Comparison of ENCODE assay signal across 16 cellular contexts in genomic region chr5:152329896-152330295, GRCh38.
"Had no signal": no experiment of that assay in that cellular context is flagged by ENCODE, and none has a peak within 500 bp of the region (broad histone marks: within the 10 kb centered on the region; RNA-seq: fewer than 3 reads in every experiment).

No MANE protein-coding gene starts in this region.

- ATAC-seq: activated CD8-positive, alpha-beta T cell treated with anti-CD3 and anti-CD28 coated beads, Interleukin-2, amount 10 ng/mL, durations not matched to agents 7 days and 5 days; lower lobe of right lung; natural killer cell; pancreas; stimulated activated memory B cell treated with anti-CD40 and anti-IgM and Interleukin-4, amounts not matched to agents 10 μg/mL and 1 μg/mL and 100 μg/mL, for 72 hours; T-cell had no signal

- H3K27ac Mint-ChIP-seq: activated B cell treated with CpG ODN at 0.5 μM for 24 hours; activated CD8-positive, alpha-beta T cell treated with anti-CD3 and anti-CD28 coated beads, Interleukin-2, amount 10 ng/mL, durations not matched to agents 7 days and 5 days; activated T-cell treated with anti-CD3 and anti-CD28 coated beads, Interleukin-2, amount 50 U/mL, for 24 hours; dendritic cell treated with granulocyte-macrophage colony-stimulating factor and Interleukin-4, amounts not matched to agents 40 ng/mL and 50 ng/mL, for 4 days; natural killer cell; stimulated activated memory B cell treated with anti-CD40 and anti-IgM and Interleukin-4, amounts not matched to agents 10 μg/mL and 1 μg/mL and 100 μg/mL, for 72 hours; T-cell; type B pancreatic cell had no signal

- H3K9me3 Mint-ChIP-seq: dendritic cell treated with granulocyte-macrophage colony-stimulating factor and Interleukin-4, amounts not matched to agents 40 ng/mL and 50 ng/mL, for 4 days had no signal

- DNase-seq: activated B cell treated with CpG ODN at 0.5 μM for 24 hours; activated CD4-positive, alpha-beta T cell treated with anti-CD3 and anti-CD28 coated beads for 4 hours; activated CD8-positive, alpha-beta T cell treated with anti-CD3 and anti-CD28 coated beads, Interleukin-2, amount 10 ng/mL, durations not matched to agents 7 days and 5 days; activated naive CD4-positive, alpha-beta T cell treated with anti-CD3 and anti-CD28 coated beads, Interleukin-2, amount 50 U/mL, for 16 hours; activated T-cell treated with anti-CD3 and anti-CD28 coated beads, Interleukin-2, amount 50 U/mL, for 24 hours; effector CD8-positive, alpha-beta T cell; lower lobe of right lung; natural killer cell; pancreas; spleen; stimulated activated CD4-positive, alpha-beta T cell treated with anti-CD3 and anti-CD28 coated beads, Interleukin-4, amount 100 ng/mL, for 4 hours; T-cell; testis had no signal

- H3K36me3 Mint-ChIP-seq: natural killer cell; stimulated activated memory B cell treated with anti-CD40 and anti-IgM and Interleukin-4, amounts not matched to agents 10 μg/mL and 1 μg/mL and 100 μg/mL, for 72 hours; T-cell; type B pancreatic cell had no signal

- H3K4me3 Mint-ChIP-seq: activated B cell treated with CpG ODN at 0.5 μM for 24 hours; activated CD8-positive, alpha-beta T cell treated with anti-CD3 and anti-CD28 coated beads, Interleukin-2, amount 10 ng/mL, durations not matched to agents 7 days and 5 days; activated T-cell treated with anti-CD3 and anti-CD28 coated beads, Interleukin-2, amount 50 U/mL, for 24 hours; dendritic cell treated with granulocyte-macrophage colony-stimulating factor and Interleukin-4, amounts not matched to agents 40 ng/mL and 50 ng/mL, for 4 days; natural killer cell; stimulated activated memory B cell treated with anti-CD40 and anti-IgM and Interleukin-4, amounts not matched to agents 10 μg/mL and 1 μg/mL and 100 μg/mL, for 72 hours; T-cell; type B pancreatic cell had no signal

- H3K4me1 Mint-ChIP-seq: activated B cell treated with CpG ODN at 0.5 μM for 24 hours; natural killer cell; stimulated activated memory B cell treated with anti-CD40 and anti-IgM and Interleukin-4, amounts not matched to agents 10 μg/mL and 1 μg/mL and 100 μg/mL, for 72 hours; T-cell had no signal

- H3K27me3 Mint-ChIP-seq: activated B cell treated with CpG ODN at 0.5 μM for 24 hours; dendritic cell treated with granulocyte-macrophage colony-stimulating factor and Interleukin-4, amounts not matched to agents 40 ng/mL and 50 ng/mL, for 4 days; type B pancreatic cell had no signal
